Comparison of ENCODE assay signal across 8 cellular contexts in genomic region chr12:108563135-108563803, GRCh38. TPM values are rescaled to one million over a fixed set of nuclear protein-coding genes. Genes with fewer than 3 reads are reported as not detected.
A peak's percentile ranks its signal among the peaks of the same experiment; 100 is the strongest.
DNase-seq lines count a peak whose midpoint lies in the region; ATAC-seq and TF ChIP-seq lines count a peak whose summit lies in the region.

No MANE protein-coding gene starts in this region.

- peaks cover 56% of the 10 kb centered on the region for H3K4me1 Mint-ChIP-seq in HFFc6 (ENCODE audit: low read depth)
- peaks cover 71% of the 10 kb centered on the region for H3K4me1 Mint-ChIP-seq in activated naive CD8-positive, alpha-beta T cell treated with anti-CD3 and anti-CD28 coated beads, Interleukin-2, amount 50 U/mL, for 24 hours

- H3K4me2 ChIP-seq in SU-DHL-6 (ENCODE audit: low read depth, low read length, poor library complexity, severe bottlenecking), result peak overlapping the region; percentile 88

- H3K27ac ChIP-seq in SU-DHL-6 (ENCODE audit: low read depth, low read length) (peak overlapping the region; percentile 31; the same call in 1 of the 2 replicates), heart right ventricle (peak overlapping the region; percentile 40 to 97 (median 92)), upper lobe of left lung (peak overlapping the region; percentile 87 to 95 (median 94))

- no peaks in the 10 kb centered on the region for H3K9me3 Mint-ChIP-seq in HFFc6
- no peaks in the 10 kb centered on the region for H3K9me3 Mint-ChIP-seq in activated naive CD8-positive, alpha-beta T cell treated with anti-CD3 and anti-CD28 coated beads, Interleukin-2, amount 50 U/mL, for 24 hours

- no peaks in the 10 kb centered on the region for H3K27me3 ChIP-seq in SU-DHL-6 (ENCODE audit: low read length)
- no peaks in the 10 kb centered on the region for H3K27me3 ChIP-seq in heart right ventricle
- no peaks in the 10 kb centered on the region for H3K27me3 ChIP-seq in upper lobe of left lung

- TF ChIP-seq CTCF in HFFc6 (IDR thresholded peaks at IDR 0.05), result peak; percentile 89
- TF ChIP-seq CTCF in SU-DHL-6 (IDR thresholded peaks at IDR 0.05; ENCODE audit: insufficient read depth, low read length, poor library complexity, severe bottlenecking), result peak; percentile 89
- TF ChIP-seq CTCF in heart right ventricle (IDR thresholded peaks at IDR 0.05), result peak; percentile 69 to 97 (median 88)
- peak; percentile 65 to 86 (median 79) for TF ChIP-seq CTCF in upper lobe of left lung (IDR thresholded peaks at IDR 0.05)

- no peak for TF ChIP-seq EP300 in upper lobe of left lung (IDR thresholded peaks at IDR 0.05)

- H3K36me3 ChIP-seq in SU-DHL-6 (ENCODE audit: low read length) (peaks cover 8% of the 10 kb centered on the region; the same call in 1 of the 2 replicates), heart right ventricle (peaks cover 0 to 46% (median 41%) of the 10 kb centered on the region in 9 donors), upper lobe of left lung (peaks cover 16 to 43% (median 36%) of the 10 kb centered on the region in 4 donors)

- H3K4me3 ChIP-seq in SU-DHL-6 (ENCODE audit: insufficient read depth, low read length, poor library complexity, severe bottlenecking) (peak overlapping the region; percentile 98), heart right ventricle (peak overlapping the region; percentile 57 to 99 (median 90)), upper lobe of left lung (peak overlapping the region; percentile 64 to 95 (median 82))

- DNase-seq in EL, result peak; percentile 91
- DNase-seq in HFFc6, result peak; percentile 82
- DNase-seq in NCI-H128 (lab: John Stamatoyannopoulos, UW; ENCODE audit: unreplicated experiment), result peak; percentile 75
- peak; percentile 84 for DNase-seq in activated naive CD8-positive, alpha-beta T cell treated with anti-CD3 and anti-CD28 coated beads, Interleukin-2, amount 50 U/mL, for 24 hours
- peak; percentile 75 to 87 for DNase-seq in heart right ventricle
- peak; percentile 93 for DNase-seq in posterior vena cava (ENCODE audit: low spot score)
- peak in 1 of 2 donors; percentile 92 for DNase-seq in upper lobe of left lung

- peak overlapping the region; percentile 99 for H3K27ac Mint-ChIP-seq in HFFc6
- peak overlapping the region; percentile 89 for H3K27ac Mint-ChIP-seq in activated naive CD8-positive, alpha-beta T cell treated with anti-CD3 and anti-CD28 coated beads, Interleukin-2, amount 50 U/mL, for 24 hours

- H3K36me3 Mint-ChIP-seq in HFFc6 (ENCODE audit: low read depth), result peaks cover 16% of the 10 kb centered on the region
- H3K36me3 Mint-ChIP-seq in activated naive CD8-positive, alpha-beta T cell treated with anti-CD3 and anti-CD28 coated beads, Interleukin-2, amount 50 U/mL, for 24 hours (ENCODE audit: low read depth), result peaks cover 49% of the 10 kb centered on the region

- H3F3A ChIP-seq in SU-DHL-6 (ENCODE audit: insufficient read depth), result peaks cover 7% of the 10 kb centered on the region

- no peaks in the 10 kb centered on the region for H3K9me2 ChIP-seq in SU-DHL-6 (replicated peaks; ENCODE audit: insufficient read depth, low read length)

- H3K9ac ChIP-seq in SU-DHL-6 (ENCODE audit: low read length), result peak overlapping the region; percentile 95

- TF ChIP-seq POLR2A in upper lobe of left lung (IDR thresholded peaks at IDR 0.05), result peak in 2 of 4 donors; percentile 29 to 45

- intact Hi-C loops in heart right ventricle (cut with DNase I), result loop anchor here in 9 of 10 donors (1.0 to 10.0 kb wide), 15 partner anchors 54 to 532 kb away; partner anchors contain the start of genes ALKBH2 (in 7 of the 9), SSH1 (in 4 of the 9), CORO1C (in 2 of the 9) and UNG (in 1 of the 9)
- intact Hi-C loops in posterior vena cava (cut with DNase I), result loop anchor here (5.0 to 10.0 kb wide), 3 partner anchors 172 to 532 kb away; partner anchors contain the start of genes ALKBH2 (in 2 of the 2), UNG (in 2 of the 2) and CORO1C (in 1 of the 2)

- peak overlapping the region; percentile 99 for H3K4me3 Mint-ChIP-seq in HFFc6
- peak overlapping the region; percentile 100 for H3K4me3 Mint-ChIP-seq in activated naive CD8-positive, alpha-beta T cell treated with anti-CD3 and anti-CD28 coated beads, Interleukin-2, amount 50 U/mL, for 24 hours

- H3K27me3 Mint-ChIP-seq in HFFc6 (ENCODE audit: insufficient read depth), result peaks cover 3% of the 10 kb centered on the region; the same call in 1 of the 2 replicates
- H3K27me3 Mint-ChIP-seq in activated naive CD8-positive, alpha-beta T cell treated with anti-CD3 and anti-CD28 coated beads, Interleukin-2, amount 50 U/mL, for 24 hours, result no peaks in the 10 kb centered on the region

- H4K20me1 ChIP-seq in SU-DHL-6 (ENCODE audit: low read depth, low read length), result peaks cover 3% of the 10 kb centered on the region; the same call in 1 of the 2 replicates

- H3K9me3 ChIP-seq in SU-DHL-6 (ENCODE audit: insufficient read depth, low read length) (no peaks in the 10 kb centered on the region), heart right ventricle (no peaks in the 10 kb centered on the region), upper lobe of left lung (no peaks in the 10 kb centered on the region)

- H2AFZ ChIP-seq in SU-DHL-6 (ENCODE audit: low read depth, low read length, severe bottlenecking), result peak overlapping the region; percentile 80

- ATAC-seq in activated naive CD8-positive, alpha-beta T cell treated with anti-CD3 and anti-CD28 coated beads, Interleukin-2, amount 50 U/mL, for 24 hours, result peak; percentile 71
- peak; percentile 23 to 65 (median 52) for ATAC-seq in heart right ventricle
- peak; percentile 71 to 78 for ATAC-seq in upper lobe of left lung (ENCODE audit: low FRiP score in 2 of 2)

- H3K4me1 ChIP-seq in heart right ventricle, result peaks cover 5 to 80% (median 60%) of the 10 kb centered on the region in 9 donors
- peaks cover 34 to 67% (median 52%) of the 10 kb centered on the region in 4 donors for H3K4me1 ChIP-seq in upper lobe of left lung

- WGBS in heart right ventricle, 2 donors, result 1 to 2% methylated on average over 14 of the region's 14 CpGs
- WGBS in upper lobe of left lung, 2 donors, result 1 to 2% methylated on average over 13 to 14 of the region's 14 CpGs

- peaks cover 33% of the 10 kb centered on the region for H3K79me2 ChIP-seq in SU-DHL-6 (ENCODE audit: insufficient read depth, low read length)

RNA-seq across cellular contexts. Expression of gene ISCU, which starts 0.9 kb away (rescaled TPM):
- total RNA-seq in HFFc6 (2021; fragmentation: NEBNext Ultra II Directional; extraction: Animal tissue kit (Norgen Biotek cat#: 25700)), result 100 to 1,000 TPM; 100 to 128 (median 107) TPM
- total RNA-seq in heart right ventricle (100 to 1,000 TPM; 321 to 630 (median 522) TPM), posterior vena cava (100 to 1,000 TPM; 113 to 119 TPM), upper lobe of left lung (100 to 1,000 TPM; 130 to 192 (median 152) TPM)
- 100 to 1,000 TPM; 164 to 215 TPM for polyA plus RNA-seq in heart right ventricle

RNA-seq across cellular contexts. Expression of gene SART3, which starts 2.3 kb away (rescaled TPM):
- total RNA-seq in HFFc6 (2021; fragmentation: NEBNext Ultra II Directional; extraction: Animal tissue kit (Norgen Biotek cat#: 25700)), result 10 to 100 TPM; 33.8 to 36.3 (median 34.8) TPM
- 10 to 100 TPM; 20.7 to 38.0 (median 25.2) TPM for total RNA-seq in heart right ventricle
- 10 to 100 TPM; 13.5 to 18.3 TPM for polyA plus RNA-seq in heart right ventricle
- 10 to 100 TPM; 27.4 to 28.9 TPM for total RNA-seq in posterior vena cava
- total RNA-seq in upper lobe of left lung, result 100 to 1,000 TPM in 1 of 6 donors, 10 to 100 TPM in 5; 36.9 to 235 (median 63.9) TPM

RNA-seq across cellular contexts. Expression of gene TMEM119, which starts 34.6 kb away (rescaled TPM):
- total RNA-seq in HFFc6 (2021; fragmentation: NEBNext Ultra II Directional; extraction: Animal tissue kit (Norgen Biotek cat#: 25700)), result 10 to 100 TPM; 11.9 to 22.2 (median 19.1) TPM
- total RNA-seq in heart right ventricle (1 to 10 TPM in 8 of 10 donors, under 1 TPM in 2; 0.57 to 6.9 (median 2.0) TPM), posterior vena cava (10 to 100 TPM; 12.7 to 72.5 TPM), upper lobe of left lung (10 to 100 TPM in 5 of 6 donors, 1 to 10 TPM in 1; 1.5 to 50.7 (median 20.5) TPM)
- 1 to 10 TPM; 1.0 to 2.2 TPM for polyA plus RNA-seq in heart right ventricle

RNA-seq across cellular contexts. Expression of gene FICD, which starts 48.2 kb away (rescaled TPM):
- 10 to 100 TPM in 2 of 6 experiments, 1 to 10 TPM in 4; 8.5 to 12.1 (median 9.9) TPM for total RNA-seq in HFFc6 (2021; fragmentation: NEBNext Ultra II Directional; extraction: Animal tissue kit (Norgen Biotek cat#: 25700))
- total RNA-seq in heart right ventricle (1 to 10 TPM; 2.1 to 4.4 (median 2.8) TPM), posterior vena cava (10 to 100 TPM in 1 of 2 donors, 1 to 10 TPM in 1; 10.0 to 11.3 TPM), upper lobe of left lung (10 to 100 TPM in 4 of 6 donors, 1 to 10 TPM in 2; 6.5 to 15.3 (median 12.2) TPM)
- polyA plus RNA-seq in heart right ventricle, result 1 to 10 TPM; 2.1 to 3.7 TPM

Comparison
In these comparisons a context has a peak if more than half of its experiments do, and no peak if none do; other contexts are left out.
1. H3K27ac ChIP-seq: peak in every context shown above with its lines; median percentile 94 in upper lobe of left lung; 92 in heart right ventricle; 31 in SU-DHL-6.